In genomic region chr3:29215948-29216347, GRCh38 we compare ENCODE assay signal across 26 cellular contexts.
"Had no signal": no experiment of that assay in that cellular context is flagged by ENCODE, and none has a peak within 500 bp of the region (broad histone marks: within the 10 kb centered on the region; RNA-seq: fewer than 3 reads in every experiment).

No MANE protein-coding gene starts in this region.

- H3K9me3 Mint-ChIP-seq: activated CD4-positive, alpha-beta T cell treated with anti-CD3 and anti-CD28 coated beads, Interleukin-2, amount 10 ng/mL, durations not matched to agents 24 days and 14 days; activated naive CD4-positive, alpha-beta T cell treated with anti-CD3 and anti-CD28 coated beads, Interleukin-2, amount 10 ng/mL, durations not matched to agents 7 days and 5 days; activated naive CD8-positive, alpha-beta T cell treated with anti-CD3 and anti-CD28 coated beads, Interleukin-2, amount 50 U/mL, for 24 hours; activated T-cell treated with anti-CD3 and anti-CD28 coated beads, Interleukin-2, amount 50 U/mL, for 24 hours; activated T-helper 2 cell treated with anti-CD3 and anti-CD28 coated beads, Interferon-gamma antibody, Interleukin-2, Interleukin-4, amounts not matched to agents 10 μg/mL and 5 μg/mL and 100 μg/mL, durations not matched to agents 14 hours and 24 hours and 36 hours had no signal

- H3K4me3 ChIP-seq: esophagus muscularis mucosa, lung, stomach, upper lobe of left lung had no signal

- H3K4me1 ChIP-seq: esophagus muscularis mucosa, stomach, upper lobe of left lung had no signal

- H3K9me3 ChIP-seq: esophagus muscularis mucosa, stomach, upper lobe of left lung had no signal

- H3K27ac Mint-ChIP-seq: activated CD4-positive, alpha-beta T cell treated with anti-CD3 and anti-CD28 coated beads, Interleukin-2, amount 10 ng/mL, durations not matched to agents 24 days and 14 days; activated CD8-positive, alpha-beta T cell treated with anti-CD3 and anti-CD28 coated beads, Interleukin-2, amount 10 ng/mL, durations not matched to agents 7 days and 5 days; activated naive CD4-positive, alpha-beta T cell treated with anti-CD3 and anti-CD28 coated beads, Interleukin-2, amount 10 ng/mL, durations not matched to agents 7 days and 5 days; activated naive CD8-positive, alpha-beta T cell treated with anti-CD3 and anti-CD28 coated beads, Interleukin-2, amount 50 U/mL, for 24 hours; activated T-cell treated with anti-CD3 and anti-CD28 coated beads, Interleukin-2, amount 50 U/mL, for 24 hours; activated T-helper 2 cell treated with anti-CD3 and anti-CD28 coated beads, Interferon-gamma antibody, Interleukin-2, Interleukin-4, amounts not matched to agents 10 μg/mL and 5 μg/mL and 100 μg/mL, durations not matched to agents 14 hours and 24 hours and 36 hours; nephron; stimulated activated effector memory CD8-positive, alpha-beta T cell treated with anti-CD3 and anti-CD28 coated beads, Interleukin-12 subunit alpha, Interleukin-12 subunit beta, amount 100 ng/mL, for 72 hours had no signal

- H3K27me3 Mint-ChIP-seq: activated CD4-positive, alpha-beta T cell treated with anti-CD3 and anti-CD28 coated beads, Interleukin-2, amount 10 ng/mL, durations not matched to agents 24 days and 14 days; activated naive CD4-positive, alpha-beta T cell treated with anti-CD3 and anti-CD28 coated beads, Interleukin-2, amount 10 ng/mL, durations not matched to agents 7 days and 5 days; activated T-cell treated with anti-CD3 and anti-CD28 coated beads, Interleukin-2, amount 50 U/mL, for 24 hours had no signal

- DNase-seq: activated CD4-positive, alpha-beta T cell treated with anti-CD3 and anti-CD28 coated beads, Interleukin-2, amount 10 ng/mL, durations not matched to agents 24 days and 14 days; activated CD4-positive, CD25-positive, alpha-beta regulatory T cell; activated CD8-positive, alpha-beta T cell treated with anti-CD3 and anti-CD28 coated beads, Interleukin-2, amount 10 ng/mL, durations not matched to agents 7 days and 5 days; activated naive CD4-positive, alpha-beta T cell treated with anti-CD3 and anti-CD28 coated beads, Interleukin-2, amount 10 ng/mL, durations not matched to agents 7 days and 5 days; activated naive CD8-positive, alpha-beta T cell treated with anti-CD3 and anti-CD28 coated beads, Interleukin-2, amount 50 U/mL, for 24 hours; activated T-cell treated with anti-CD3 and anti-CD28 coated beads, Interleukin-2, amount 50 U/mL, for 24 hours; aorta; cerebellar nuclear complex; dermis blood vessel endothelial cell; effector memory CD4-positive, alpha-beta T cell; hypothalamus; stimulated activated CD4-positive, alpha-beta T cell treated with anti-CD3 and anti-CD28 coated beads, Interleukin-4, amount 100 ng/mL, for 24 hours; stomach; T1000; upper lobe of left lung had no signal

- H3K27me3 ChIP-seq: esophagus muscularis mucosa, stomach, upper lobe of left lung had no signal

- H3K36me3 ChIP-seq: esophagus muscularis mucosa, stomach, upper lobe of left lung had no signal

- H3K27ac ChIP-seq: esophagus muscularis mucosa, stomach, upper lobe of left lung had no signal

- H3K4me3 Mint-ChIP-seq: activated CD4-positive, alpha-beta T cell treated with anti-CD3 and anti-CD28 coated beads, Interleukin-2, amount 10 ng/mL, durations not matched to agents 24 days and 14 days; activated CD8-positive, alpha-beta T cell treated with anti-CD3 and anti-CD28 coated beads, Interleukin-2, amount 10 ng/mL, durations not matched to agents 7 days and 5 days; activated naive CD4-positive, alpha-beta T cell treated with anti-CD3 and anti-CD28 coated beads, Interleukin-2, amount 10 ng/mL, durations not matched to agents 7 days and 5 days; activated naive CD8-positive, alpha-beta T cell treated with anti-CD3 and anti-CD28 coated beads, Interleukin-2, amount 50 U/mL, for 24 hours; activated T-cell treated with anti-CD3 and anti-CD28 coated beads, Interleukin-2, amount 50 U/mL, for 24 hours; nephron; stimulated activated effector memory CD8-positive, alpha-beta T cell treated with anti-CD3 and anti-CD28 coated beads, Interleukin-12 subunit alpha, Interleukin-12 subunit beta, amount 100 ng/mL, for 72 hours had no signal

- H3K4me1 Mint-ChIP-seq: activated naive CD8-positive, alpha-beta T cell treated with anti-CD3 and anti-CD28 coated beads, Interleukin-2, amount 50 U/mL, for 24 hours; nephron; stimulated activated effector memory CD8-positive, alpha-beta T cell treated with anti-CD3 and anti-CD28 coated beads, Interleukin-12 subunit alpha, Interleukin-12 subunit beta, amount 100 ng/mL, for 72 hours had no signal

- ATAC-seq: activated CD8-positive, alpha-beta T cell treated with anti-CD3 and anti-CD28 coated beads, Interleukin-2, amount 10 ng/mL, durations not matched to agents 7 days and 5 days; activated naive CD8-positive, alpha-beta T cell treated with anti-CD3 and anti-CD28 coated beads, Interleukin-2, amount 50 U/mL, for 24 hours; left lobe of liver; sciatic nerve; stimulated activated effector memory CD8-positive, alpha-beta T cell treated with anti-CD3 and anti-CD28 coated beads, Interleukin-12 subunit alpha, Interleukin-12 subunit beta, amount 100 ng/mL, for 72 hours had no signal

- FAIRE-seq: bronchial epithelial cell, endothelial cell of umbilical vein, frontal cortex, keratinocyte had no signal

- H3K36me3 Mint-ChIP-seq: activated naive CD4-positive, alpha-beta T cell treated with anti-CD3 and anti-CD28 coated beads, Interleukin-2, amount 10 ng/mL, durations not matched to agents 7 days and 5 days; stimulated activated effector memory CD8-positive, alpha-beta T cell treated with anti-CD3 and anti-CD28 coated beads, Interleukin-12 subunit alpha, Interleukin-12 subunit beta, amount 100 ng/mL, for 72 hours had no signal
